1 cellular context compared by ENCODE assay signal in genomic region chr15:80677041-80677440, GRCh38.
TF ChIP-seq lines count a peak whose summit lies in the region.

No MANE protein-coding gene starts in this region.

TF ChIP-seq in SK-N-SH, 30 proteins besides CTCF, POLR2A, EP300 and RAD21 (continued from another document):
- no peak for TF ChIP-seq REST (IDR thresholded peaks at IDR 0.05; ENCODE audit: low read depth, low read length)
- no peak for TF ChIP-seq EZH2phosphoT487 (IDR thresholded peaks at IDR 0.05; ENCODE audit: borderline replicate concordance, low read depth)
- TF ChIP-seq MAX (IDR thresholded peaks at IDR 0.05; ENCODE audit: low read depth): no peak
- TF ChIP-seq GABPA (IDR thresholded peaks at IDR 0.05; ENCODE audit: low read depth): no peak
- TF ChIP-seq TAF1 (IDR thresholded peaks at IDR 0.05; ENCODE audit: borderline replicate concordance, low read depth, low read length): no peak
- TF ChIP-seq IRF3 (IDR thresholded peaks at IDR 0.05; ENCODE audit: low read depth, low read length): no peak
- TF ChIP-seq RXRA (IDR thresholded peaks at IDR 0.05; ENCODE audit: borderline replicate concordance, low read depth): no peak
- TF ChIP-seq USF2 (IDR thresholded peaks at IDR 0.05; ENCODE audit: borderline replicate concordance, low read depth, low read length): no peak
- TF ChIP-seq TEAD4 (IDR thresholded peaks at IDR 0.05; ENCODE audit: borderline replicate concordance, insufficient read depth): no peak
- TF ChIP-seq POLR2AphosphoS5 (IDR thresholded peaks at IDR 0.05; ENCODE audit: low read depth, low read length): no peak
- no peak for TF ChIP-seq FOXJ3 (CRISPR knock-in tag; IDR thresholded peaks at IDR 0.05)
- TF ChIP-seq RFX5 (IDR thresholded peaks at IDR 0.05; ENCODE audit: low read length): no peak
- no peak for TF ChIP-seq ZBTB33 (IDR thresholded peaks at IDR 0.05; ENCODE audit: borderline replicate concordance, low read depth)
- no peak for TF ChIP-seq RCOR1 (IDR thresholded peaks at IDR 0.05; ENCODE audit: low read length)
- no peak for TF ChIP-seq CHD2 (IDR thresholded peaks at IDR 0.05; ENCODE audit: low read length, partially characterized antibody)
- TF ChIP-seq SMC3 (IDR thresholded peaks at IDR 0.05; ENCODE audit: low read depth, low read length): no peak
- no peak for TF ChIP-seq GATA2 (CRISPR knock-in tag; IDR thresholded peaks at IDR 0.05)
